ENCODE assay signal across 29 cellular contexts in the genomic region with DNA sequence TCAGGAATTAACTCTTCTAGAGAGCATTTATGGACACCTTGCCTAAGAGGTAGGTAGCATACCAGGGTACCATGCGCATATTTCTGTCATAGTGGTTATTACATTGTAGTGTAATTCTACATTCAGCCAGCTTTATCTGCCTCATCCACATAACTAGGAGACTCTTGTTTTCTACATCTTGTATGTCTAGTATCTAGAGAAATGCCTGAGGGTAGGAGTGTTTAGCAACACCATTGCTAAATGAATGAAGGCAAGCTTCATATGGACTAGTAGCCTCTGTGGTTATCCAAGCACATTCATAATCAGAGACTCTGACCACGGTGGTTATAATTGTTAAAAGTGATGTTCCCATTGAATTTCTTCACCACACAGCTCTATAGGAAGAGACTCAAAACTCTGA.
"Had no signal": no experiment of that assay in that cellular context is flagged by ENCODE, and none has a peak within 500 bp of the region (broad histone marks: within the 10 kb centered on the region; RNA-seq: fewer than 3 reads in every experiment).

No MANE protein-coding gene starts in this region.

- H3K36me3 ChIP-seq: adrenal gland, ascending aorta, brain microvascular endothelial cell, breast epithelium, cardiac muscle cell had no signal

- H3K27me3 ChIP-seq: adrenal gland, ascending aorta, body of pancreas, brain microvascular endothelial cell, cardiac muscle cell had no signal

- H3K4me1 ChIP-seq: adrenal gland, ascending aorta, body of pancreas, breast epithelium had no signal

- H3K27ac ChIP-seq: adrenal gland, ascending aorta, body of pancreas, brain microvascular endothelial cell, breast epithelium, cardiac muscle cell had no signal

- H3K4me3 ChIP-seq: adrenal gland, ascending aorta, body of pancreas, breast epithelium, cardiac muscle cell had no signal

- DNase-seq: activated effector memory CD4-positive, alpha-beta T cell treated with anti-CD3 and anti-CD28 coated beads, Interleukin-2, amount 50 U/mL, for 16 hours; activated effector memory CD4-positive, alpha-beta T cell treated with Interleukin-2 at 50 U/mL for 16 hours; activated gamma-delta T cell; activated gamma-delta T cell treated with Interleukin-2 at 50 U/mL for 16 hours; activated naive CD4-positive, alpha-beta T cell; activated naive CD4-positive, alpha-beta T cell treated with anti-CD3 and anti-CD28 coated beads for 36 hours; activated naive CD4-positive, alpha-beta T cell treated with anti-CD3 and anti-CD28 coated beads, Interleukin-2, amount 10 ng/mL, durations not matched to agents 7 days and 5 days; activated naive CD4-positive, alpha-beta T cell treated with anti-CD3 and anti-CD28 coated beads, Interleukin-2, amount 50 U/mL, for 16 hours; activated naive CD4-positive, alpha-beta T cell treated with Interleukin-2 at 50 U/mL for 16 hours; activated naive CD8-positive, alpha-beta T cell treated with anti-CD3 and anti-CD28 coated beads for 36 hours; activated naive CD8-positive, alpha-beta T cell treated with anti-CD3 and anti-CD28 coated beads, Interleukin-2, amount 10 ng/mL, durations not matched to agents 7 days and 5 days; activated naive CD8-positive, alpha-beta T cell treated with anti-CD3 and anti-CD28 coated beads, Interleukin-2, amount 50 U/mL, for 24 hours; activated T-cell treated with anti-CD3 and anti-CD28 coated beads, Interleukin-2, amount 50 U/mL, for 24 hours; activated T-cell treated with anti-CD3 and anti-CD28 coated beads, Interleukin-2, amount 50 U/mL, for 4 hours; activated T-cell treated with anti-CD3 and anti-CD28 coated beads, Interleukin-2, amount 50 U/mL, for 48 hours; activated T-cell treated with anti-CD3 and anti-CD28 coated beads, Interleukin-2, amount 50 U/mL, for 72 hours; adrenal gland; amniotic stem cell; amygdala; anterior cingulate cortex; aorta; body of pancreas; brain microvascular endothelial cell; caudate nucleus; central memory CD4-positive, alpha-beta T cell; cerebellar nuclear complex had no signal

- H3K9me3 ChIP-seq: adrenal gland, ascending aorta, body of pancreas, breast epithelium had no signal
